In the genomic region with DNA sequence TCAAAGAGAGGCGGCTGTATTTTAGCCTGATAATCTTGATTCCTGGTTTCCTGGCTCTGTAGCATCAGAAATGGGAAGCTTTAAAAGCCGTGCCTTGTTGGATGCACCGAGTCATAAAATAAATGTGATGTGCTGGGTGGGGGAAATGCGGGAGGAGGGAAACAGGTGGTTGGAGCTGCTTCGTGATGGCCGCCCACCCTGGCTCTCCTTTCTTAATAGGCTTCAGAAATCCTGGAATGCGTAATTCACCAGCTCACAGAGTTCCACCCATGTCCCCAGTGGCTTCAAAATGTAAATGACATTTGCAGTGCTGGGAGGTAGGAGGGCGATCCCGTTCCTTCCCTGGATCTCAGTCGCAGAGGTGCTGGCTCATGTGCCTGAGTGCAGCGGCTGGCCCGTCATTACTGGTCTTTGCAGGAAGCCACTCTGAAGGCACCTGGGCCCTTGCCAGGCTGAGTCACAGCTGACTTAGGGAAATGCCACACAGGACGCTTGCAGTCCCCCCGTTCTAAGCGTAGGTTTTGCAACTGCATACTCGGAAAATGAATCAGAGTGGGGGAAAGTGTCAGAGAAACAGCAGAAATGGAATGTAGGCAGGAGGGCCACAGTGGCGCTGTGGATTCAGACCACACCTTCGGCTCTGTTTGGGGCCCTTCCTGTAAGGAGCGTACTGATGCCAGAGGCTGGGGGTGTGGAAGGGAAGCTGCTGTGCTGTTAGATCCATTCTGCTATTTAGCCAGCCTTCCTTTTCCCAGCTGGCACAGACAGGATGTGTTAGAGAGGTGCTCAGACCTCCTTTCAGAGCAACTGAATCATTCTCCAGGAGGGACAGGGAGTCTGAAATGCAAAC, we compare ENCODE assay signal across 8 cellular contexts. TPM values are rescaled to one million over a fixed set of nuclear protein-coding genes. Genes with fewer than 3 reads are reported as not detected.
A peak's percentile ranks its signal among the peaks of the same experiment; 100 is the strongest.
DNase-seq lines count a peak whose midpoint lies in the region; ATAC-seq and TF ChIP-seq lines count a peak whose summit lies in the region.

No MANE protein-coding gene starts in this region.

- no peaks in the 10 kb centered on the region for H3K27me3 Mint-ChIP-seq in activated naive CD8-positive, alpha-beta T cell treated with anti-CD3 and anti-CD28 coated beads, Interleukin-2, amount 50 U/mL, for 24 hours

- no peaks in the 10 kb centered on the region for H3K9me3 Mint-ChIP-seq in activated naive CD8-positive, alpha-beta T cell treated with anti-CD3 and anti-CD28 coated beads, Interleukin-2, amount 50 U/mL, for 24 hours

- H3K4me1 ChIP-seq in heart right ventricle: peaks cover 8 to 59% (median 45%) of the 10 kb centered on the region in 9 donors

- TF ChIP-seq CTCF in heart right ventricle (IDR thresholded peaks at IDR 0.05): no peak

- H3K27me3 ChIP-seq in heart right ventricle: no peaks in the 10 kb centered on the region

- DNase-seq in COLO829 (ENCODE audit: low spot score): peak; percentile 93
- DNase-seq in KG1 (lab: John Stamatoyannopoulos, UW): peak; percentile 28
- DNase-seq in activated naive CD8-positive, alpha-beta T cell treated with anti-CD3 and anti-CD28 coated beads, Interleukin-2, amount 50 U/mL, for 24 hours: peak; percentile 85
- DNase-seq in heart right ventricle: peak; percentile 87 to 90
- peak; percentile 100 for DNase-seq in renal cortical epithelial cell (ENCODE audit: low read depth)
- DNase-seq in cortex of kidney (lab: John Stamatoyannopoulos, UW): no peak

- peaks cover 87% of the 10 kb centered on the region for H3K4me1 Mint-ChIP-seq in activated naive CD8-positive, alpha-beta T cell treated with anti-CD3 and anti-CD28 coated beads, Interleukin-2, amount 50 U/mL, for 24 hours

- peak overlapping the region in 5 of 10 donors; percentile 7 to 33 (median 13) for H3K4me3 ChIP-seq in heart right ventricle

- peak overlapping the region; percentile 96 for H3K27ac Mint-ChIP-seq in activated naive CD8-positive, alpha-beta T cell treated with anti-CD3 and anti-CD28 coated beads, Interleukin-2, amount 50 U/mL, for 24 hours

- peak overlapping the region in 6 of 10 donors; percentile 26 to 87 (median 59) for H3K27ac ChIP-seq in heart right ventricle

- peak overlapping the region; percentile 67 for H3K4me3 Mint-ChIP-seq in activated naive CD8-positive, alpha-beta T cell treated with anti-CD3 and anti-CD28 coated beads, Interleukin-2, amount 50 U/mL, for 24 hours

- H3K36me3 ChIP-seq in heart right ventricle: no peaks in the 10 kb centered on the region

- peaks cover 10% of the 10 kb centered on the region for H3K36me3 Mint-ChIP-seq in activated naive CD8-positive, alpha-beta T cell treated with anti-CD3 and anti-CD28 coated beads, Interleukin-2, amount 50 U/mL, for 24 hours (ENCODE audit: low read depth)

- ATAC-seq in GM21381 (IDR thresholded peaks at IDR 0.05; ENCODE audit: unreplicated experiment): peak; percentile 45
- ATAC-seq in SK-N-SH treated with all-trans-retinoic acid at 6 μM for 48 hours: peak; percentile 88
- ATAC-seq in activated naive CD8-positive, alpha-beta T cell treated with anti-CD3 and anti-CD28 coated beads, Interleukin-2, amount 50 U/mL, for 24 hours: peak; percentile 79
- peak; percentile 80 to 97 (median 93) for ATAC-seq in heart right ventricle

- intact Hi-C loops in heart right ventricle (cut with DNase I): loop anchor here in 2 of 10 donors (5.0 to 10.0 kb wide), 2 partner anchors 32 to 110 kb away; no protein-coding TSS in a partner anchor

- 23 to 29% methylated on average over 19 of the region's 19 CpGs for WGBS in heart right ventricle, 2 donors

- H3K9me3 ChIP-seq in heart right ventricle: no peaks in the 10 kb centered on the region

TF ChIP-seq in SK-N-SH treated with all-trans-retinoic acid at 6 μM for 48 hours, 23 proteins besides CTCF, POLR2A, EP300 and RAD21:
- TF ChIP-seq GLIS3 (CRISPR knock-in tag; IDR thresholded peaks at IDR 0.05): no peak
- 0 out of 2 replicates have a peak, but pooled peaks have one; percentile 46 for TF ChIP-seq ZFP3 (CRISPR knock-in tag; IDR thresholded peaks at IDR 0.05)
- TF ChIP-seq TOX (CRISPR knock-in tag; IDR thresholded peaks at IDR 0.05; ENCODE audit: borderline replicate concordance): peak; percentile 51; the same call in 1 of the 2 replicates
- TF ChIP-seq RARB (CRISPR knock-in tag; IDR thresholded peaks at IDR 0.05): no peak
- TF ChIP-seq ZFP30 (CRISPR knock-in tag; IDR thresholded peaks at IDR 0.05): no peak

RNA-seq across cellular contexts. Expression of a gene that starts 37.6 kb away (rescaled TPM):
- total RNA-seq in heart right ventricle: 10 to 100 TPM; 21.3 to 35.1 (median 25.8) TPM
- 10 to 100 TPM in 1 of 2 donors, 1 to 10 TPM in 1; 9.7 to 27.5 TPM for polyA plus RNA-seq in heart right ventricle
- 60.1 and 119 TPM in 2 replicates for total RNA-seq in renal cortical epithelial cell
